In the genomic region with DNA sequence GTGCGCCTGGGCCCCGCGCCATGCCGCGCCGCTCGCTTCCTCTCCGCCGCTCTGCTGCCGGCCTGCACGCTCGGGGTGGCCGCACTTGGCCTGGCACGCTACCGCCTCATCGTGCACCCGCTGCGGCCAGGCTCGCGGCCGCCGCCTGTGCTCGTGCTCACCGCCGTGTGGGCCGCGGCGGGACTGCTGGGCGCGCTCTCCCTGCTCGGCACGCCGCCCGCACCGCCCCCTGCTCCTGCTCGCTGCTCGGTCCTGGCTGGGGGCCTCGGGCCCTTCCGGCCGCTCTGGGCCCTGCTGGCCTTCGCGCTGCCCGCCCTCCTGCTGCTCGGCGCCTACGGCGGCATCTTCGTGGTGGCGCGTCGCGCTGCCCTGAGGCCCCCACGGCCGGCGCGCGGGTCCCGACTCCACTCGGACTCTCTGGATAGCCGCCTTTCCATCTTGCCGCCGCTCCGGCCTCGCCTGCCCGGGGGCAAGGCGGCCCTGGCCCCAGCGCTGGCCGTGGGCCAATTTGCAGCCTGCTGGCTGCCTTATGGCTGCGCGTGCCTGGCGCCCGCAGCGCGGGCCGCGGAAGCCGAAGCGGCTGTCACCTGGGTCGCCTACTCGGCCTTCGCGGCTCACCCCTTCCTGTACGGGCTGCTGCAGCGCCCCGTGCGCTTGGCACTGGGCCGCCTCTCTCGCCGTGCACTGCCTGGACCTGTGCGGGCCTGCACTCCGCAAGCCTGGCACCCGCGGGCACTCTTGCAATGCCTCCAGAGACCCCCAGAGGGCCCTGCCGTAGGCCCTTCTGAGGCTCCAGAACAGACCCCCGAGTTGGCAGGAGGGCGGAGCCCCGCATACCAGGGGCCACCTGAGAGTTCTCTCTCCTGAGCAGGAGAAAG, we compare ENCODE assay signal across 1 cellular context.
TF ChIP-seq lines count a peak whose summit lies in the region.

No MANE protein-coding gene starts in this region.

TF ChIP-seq in endothelial cell of umbilical vein, 7 proteins besides CTCF, POLR2A, EP300 and RAD21:
- TF ChIP-seq JUN (IDR thresholded peaks at IDR 0.05; ENCODE audit: borderline replicate concordance, insufficient read depth, insufficient read length, low read depth) = no peak
